In the genomic region with DNA sequence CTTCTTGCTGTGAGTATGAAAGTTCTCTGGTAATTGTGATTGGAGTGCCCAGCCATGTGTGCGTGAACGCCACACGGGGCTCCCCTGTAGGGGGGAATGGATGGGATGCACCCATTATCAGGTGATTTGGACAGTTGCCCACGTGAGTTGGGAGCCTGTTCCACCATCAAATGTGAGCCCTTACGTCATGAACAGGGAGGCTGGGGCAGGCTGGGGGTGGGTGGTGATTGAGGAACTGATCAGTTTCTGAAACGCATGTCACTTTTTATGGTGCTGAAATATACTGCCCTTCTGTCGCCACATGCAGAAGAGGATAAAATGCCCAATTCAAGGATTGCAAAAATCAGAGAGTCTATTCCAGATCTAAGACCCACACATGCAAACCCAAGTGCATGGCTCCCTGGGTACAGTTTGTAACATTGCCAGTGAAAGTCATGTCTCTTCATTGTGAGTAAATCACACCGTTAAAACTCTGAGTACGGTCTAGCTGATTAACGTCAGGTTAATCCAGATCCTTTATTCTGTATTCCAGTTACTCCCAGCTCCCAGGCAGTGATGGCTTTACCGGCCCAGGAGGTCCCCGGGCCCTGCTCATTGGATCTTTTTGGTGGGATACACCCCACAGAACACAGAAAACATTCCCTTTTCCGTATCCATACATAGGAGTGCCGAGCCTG, we compare ENCODE assay signal across 11 cellular contexts.
A peak's percentile ranks its signal among the peaks of the same experiment; 100 is the strongest.
DNase-seq lines count a peak whose midpoint lies in the region; ATAC-seq, FAIRE-seq and TF ChIP-seq lines count a peak whose summit lies in the region.
"Had no signal": no experiment of that assay in that cellular context is flagged by ENCODE, and none has a peak within 500 bp of the region (broad histone marks: within the 10 kb centered on the region; RNA-seq: fewer than 3 reads in every experiment).

No MANE protein-coding gene starts in this region.

- no peak for TF ChIP-seq CTCF in OCI-LY1 (IDR thresholded peaks at IDR 0.05; ENCODE audit: low read length)
- no peak for TF ChIP-seq CTCF in sigmoid colon (IDR thresholded peaks at IDR 0.05)
- TF ChIP-seq CTCF in smooth muscle cell (IDR thresholded peaks at IDR 0.05; ENCODE audit: borderline replicate concordance, insufficient read depth, poor library complexity, severe bottlenecking): no peak

- H3K79me2 ChIP-seq in OCI-LY1 (ENCODE audit: insufficient read depth, low read length): no peaks in the 10 kb centered on the region
- H3K79me2 ChIP-seq in smooth muscle cell (ENCODE audit: low read depth): no peaks in the 10 kb centered on the region

- H4K20me1 ChIP-seq in OCI-LY1 (ENCODE audit: insufficient read depth, low read length) (no peaks in the 10 kb centered on the region), smooth muscle cell (ENCODE audit: low read depth) (peaks cover 93% of the 10 kb centered on the region)

- H3K9ac ChIP-seq in OCI-LY1 (ENCODE audit: low read length): no peak overlapping the region
- H3K9ac ChIP-seq in smooth muscle cell (ENCODE audit: low read depth): no peak overlapping the region

- no peak for TF ChIP-seq EP300 in sigmoid colon (IDR thresholded peaks at IDR 0.05)

- H3K36me3 ChIP-seq in OCI-LY1 (ENCODE audit: insufficient read depth, low read length): no peaks in the 10 kb centered on the region
- peaks cover 80 to 98% (median 85%) of the 10 kb centered on the region in 4 donors for H3K36me3 ChIP-seq in sigmoid colon
- peaks cover 8% of the 10 kb centered on the region for H3K36me3 ChIP-seq in smooth muscle cell (ENCODE audit: low read depth)

- TF ChIP-seq POLR2A in sigmoid colon (IDR thresholded peaks at IDR 0.05): no peak

- ATAC-seq in HG02763 (IDR thresholded peaks at IDR 0.05; ENCODE audit: unreplicated experiment): peak; percentile 31

- no peaks in the 10 kb centered on the region for H3F3A ChIP-seq in OCI-LY1 (ENCODE audit: insufficient read depth, low read length)
- H3F3A ChIP-seq in smooth muscle cell (ENCODE audit: low read depth): peaks cover 73% of the 10 kb centered on the region

- H3K4me1 ChIP-seq in OCI-LY1 (ENCODE audit: insufficient read depth, low read length, severe bottlenecking) (peaks cover 17% of the 10 kb centered on the region), sigmoid colon (peaks cover 0 to 4% (median 0%) of the 10 kb centered on the region in 4 donors), smooth muscle cell (ENCODE audit: low read depth) (no peaks in the 10 kb centered on the region)

- H3K4me2 ChIP-seq in OCI-LY1 (ENCODE audit: low read length) (0 out of 2 replicates have a peak overlapping the region, but pooled peaks have one; percentile 11), smooth muscle cell (no peak overlapping the region)

- H3K4me3 ChIP-seq in OCI-LY1 (ENCODE audit: low read depth, low read length, poor library complexity, severe bottlenecking): no peak overlapping the region
- H3K4me3 ChIP-seq in sigmoid colon: no peak overlapping the region
- H3K4me3 ChIP-seq in smooth muscle cell: no peak overlapping the region

- no peak overlapping the region for H2AFZ ChIP-seq in OCI-LY1 (ENCODE audit: low read length)
- no peak overlapping the region for H2AFZ ChIP-seq in smooth muscle cell (ENCODE audit: low read depth)

- DNase-seq in SIG-M5 treated with dmso at 0.1 percent for 504 hours (lab: John Stamatoyannopoulos, UW; ENCODE audit: unreplicated experiment) (peak; percentile 65), SIG-M5 (lab: John Stamatoyannopoulos, UW) (no peak), sigmoid colon (no peak), frontal cortex (ENCODE audit: low spot score in 2 of 2) (no peak), epidermal melanocyte (ENCODE audit: insufficient read length, low spot score) (no peak), smooth muscle cell (lab: John Stamatoyannopoulos, UW; ENCODE audit: unreplicated experiment) (no peak)
- DNase-seq: effector CD8-positive, alpha-beta T cell; NCI-H446 treated with DMSO at 0.1 percent for 48 hours had no signal

- WGBS in sigmoid colon, 2 donors: 73 to 88% methylated on average over 14 of the region's 14 CpGs
- WGBS in smooth muscle cell (ENCODE audit: low lambda C conversion rate): 88% methylated on average over 14 of the region's 14 CpGs

- intact Hi-C loops in sigmoid colon (cut with DNase I): no loop called here

- no peaks in the 10 kb centered on the region for H3K9me2 ChIP-seq in OCI-LY1 (ENCODE audit: low read depth, low read length)

- no peaks in the 10 kb centered on the region for H3K9me3 ChIP-seq in OCI-LY1 (ENCODE audit: low read length)
- no peaks in the 10 kb centered on the region for H3K9me3 ChIP-seq in sigmoid colon
- no peaks in the 10 kb centered on the region for H3K9me3 ChIP-seq in smooth muscle cell (replicated peaks; ENCODE audit: low read depth)

- H3K27me3 ChIP-seq in OCI-LY1 (ENCODE audit: insufficient read depth, low read length) (peaks cover 15% of the 10 kb centered on the region), sigmoid colon (no peaks in the 10 kb centered on the region), smooth muscle cell (ENCODE audit: low read depth) (no peaks in the 10 kb centered on the region)

- FAIRE-seq in frontal cortex (lab: Jason Lieb, UNC): no peak
- FAIRE-seq: A204.1 had no signal

- H3K27ac ChIP-seq in OCI-LY1 (ENCODE audit: low read depth, low read length, poor library complexity, severe bottlenecking): no peak overlapping the region
- peak overlapping the region in 3 of 4 donors; percentile 50 to 55 (median 52) for H3K27ac ChIP-seq in sigmoid colon
- H3K27ac ChIP-seq in smooth muscle cell (ENCODE audit: low read depth): no peak overlapping the region

Comparison
In these comparisons a context has a peak if more than half of its experiments do, and no peak if none do; other contexts are left out.
1. H3K27ac ChIP-seq: peak in sigmoid colon (3 of 4); none in OCI-LY1 (single experiment) and smooth muscle cell (single experiment).